In genomic region chr13:26964278-26965057, GRCh38 we compare ENCODE assay signal across 11 cellular contexts.
DNase-seq lines count a peak whose midpoint lies in the region; ATAC-seq and TF ChIP-seq lines count a peak whose summit lies in the region.
"Had no signal": no experiment of that assay in that cellular context is flagged by ENCODE, and none has a peak within 500 bp of the region (broad histone marks: within the 10 kb centered on the region; RNA-seq: fewer than 3 reads in every experiment).

No MANE protein-coding gene starts in this region.

- H3K9me3 Mint-ChIP-seq in Calu3 (ENCODE audit: low read depth, unreplicated experiment), result no peaks in the 10 kb centered on the region
- no peaks in the 10 kb centered on the region for H3K9me3 Mint-ChIP-seq in activated CD4-positive, alpha-beta memory T cell treated with anti-CD3 and anti-CD28 coated beads, Interleukin-2, amount 10 ng/mL, durations not matched to agents 7 days and 5 days
- H3K9me3 Mint-ChIP-seq: CD8-positive, alpha-beta memory T cell; effector memory CD8-positive, alpha-beta T cell had no signal

- intact Hi-C loops in Calu3 (cut with micrococcal nuclease; ENCODE audit: unreplicated experiment), result no loop called here
- intact Hi-C loops in right lobe of liver (cut with DNase I), result no loop called here

- no peak for TF ChIP-seq CTCF in Calu3 (IDR thresholded peaks at IDR 0.05; ENCODE audit: unreplicated experiment)
- TF ChIP-seq CTCF in right lobe of liver (IDR thresholded peaks at IDR 0.05), result no peak

- H3K27me3 Mint-ChIP-seq in Calu3 (ENCODE audit: unreplicated experiment), result no peaks in the 10 kb centered on the region
- peaks cover 6% of the 10 kb centered on the region for H3K27me3 Mint-ChIP-seq in activated CD4-positive, alpha-beta memory T cell treated with anti-CD3 and anti-CD28 coated beads, Interleukin-2, amount 10 ng/mL, durations not matched to agents 7 days and 5 days

- CTCF ChIA-PET in Calu3 (lab: Charles Lee), result interaction anchor here (0.6 to 1.1 kb wide), 3 partner anchors 20 to 89 kb away, joined by 3 to 5 read pairs (median 4); no protein-coding TSS in a partner anchor
- CTCF ChIA-PET in activated CD4-positive, alpha-beta memory T cell treated with anti-CD3 and anti-CD28 coated beads, Interleukin-2, amount 10 ng/mL, durations not matched to agents 7 days and 5 days (lab: Charles Lee), result no interaction called here

- POLR2A ChIA-PET in activated CD4-positive, alpha-beta memory T cell treated with anti-CD3 and anti-CD28 coated beads, Interleukin-2, amount 10 ng/mL, durations not matched to agents 7 days and 5 days (lab: Charles Lee), result no interaction called here

- H3K4me1 ChIP-seq in right lobe of liver, result peaks cover 0 to 59% (median 22%) of the 10 kb centered on the region in 4 donors

- peaks cover 21% of the 10 kb centered on the region for H3K4me1 Mint-ChIP-seq in Calu3 (ENCODE audit: low read depth, unreplicated experiment)
- no peaks in the 10 kb centered on the region for H3K4me1 Mint-ChIP-seq in activated CD4-positive, alpha-beta memory T cell treated with anti-CD3 and anti-CD28 coated beads, Interleukin-2, amount 10 ng/mL, durations not matched to agents 7 days and 5 days
- H3K4me1 Mint-ChIP-seq: CD8-positive, alpha-beta memory T cell had no signal

- no peaks in the 10 kb centered on the region for H3K27me3 ChIP-seq in right lobe of liver

- peak overlapping the region; percentile 53 for H3K27ac Mint-ChIP-seq in Calu3 (ENCODE audit: unreplicated experiment)
- no peak overlapping the region for H3K27ac Mint-ChIP-seq in activated CD4-positive, alpha-beta memory T cell treated with anti-CD3 and anti-CD28 coated beads, Interleukin-2, amount 10 ng/mL, durations not matched to agents 7 days and 5 days
- H3K27ac Mint-ChIP-seq: CD8-positive, alpha-beta memory T cell; effector memory CD8-positive, alpha-beta T cell had no signal

- H3K4me3 ChIP-seq in right lobe of liver, result no peak overlapping the region

- H3K4me3 Mint-ChIP-seq in Calu3 (ENCODE audit: low read depth, unreplicated experiment), result no peak overlapping the region
- no peak overlapping the region for H3K4me3 Mint-ChIP-seq in activated CD4-positive, alpha-beta memory T cell treated with anti-CD3 and anti-CD28 coated beads, Interleukin-2, amount 10 ng/mL, durations not matched to agents 7 days and 5 days
- H3K4me3 Mint-ChIP-seq: CD8-positive, alpha-beta memory T cell; effector memory CD8-positive, alpha-beta T cell had no signal

- TF ChIP-seq POLR2A in right lobe of liver (IDR thresholded peaks at IDR 0.05), result no peak

- H3K27ac ChIP-seq in right lobe of liver, result peak overlapping the region in 2 of 3 donors; percentile 9 to 97

- DNase-seq in Calu3 (peak; percentile 42), NCI-H1092 (lab: John Stamatoyannopoulos, UW) (peak; percentile 71), astrocyte of the hippocampus (ENCODE audit: low read depth, low spot score) (peak; percentile 17), right lobe of liver (peak in 1 of 3 donors; percentile 67), HUDEP-2 (lab: John Stamatoyannopoulos, UW; ENCODE audit: unreplicated experiment in 76 of 76) (no peak), middle frontal gyrus (ENCODE audit: extremely low spot score, low spot score) (no peak)
- DNase-seq in activated CD4-positive, alpha-beta memory T cell treated with anti-CD3 and anti-CD28 coated beads, Interleukin-2, amount 10 ng/mL, durations not matched to agents 7 days and 5 days, result no peak
- DNase-seq: CD8-positive, alpha-beta memory T cell; effector memory CD8-positive, alpha-beta T cell; NCI-H1048 had no signal

- H3K9me3 ChIP-seq in right lobe of liver, result no peaks in the 10 kb centered on the region

- no TSS peak for BruUV-seq in Calu3 (replicated peaks; lab: Mats Ljungman, UMichigan)

- peak in 1 of 4 donors; percentile 28 for ATAC-seq in right lobe of liver
- ATAC-seq in HG03108 (IDR thresholded peaks at IDR 0.05; ENCODE audit: unreplicated experiment), result no peak
- ATAC-seq: effector memory CD8-positive, alpha-beta T cell had no signal

- 72% methylated on average over 9 of the region's 13 CpGs for WGBS in right lobe of liver (ENCODE audit: insufficient coverage, low coverage, low lambda C conversion rate, missing lambda C conversion rate)

- H3K36me3 ChIP-seq in right lobe of liver, result no peaks in the 10 kb centered on the region

- H3K36me3 Mint-ChIP-seq in Calu3 (ENCODE audit: insufficient read depth, unreplicated experiment), result no peaks in the 10 kb centered on the region
- H3K36me3 Mint-ChIP-seq in activated CD4-positive, alpha-beta memory T cell treated with anti-CD3 and anti-CD28 coated beads, Interleukin-2, amount 10 ng/mL, durations not matched to agents 7 days and 5 days (ENCODE audit: low read depth), result no peaks in the 10 kb centered on the region
- H3K36me3 Mint-ChIP-seq: CD8-positive, alpha-beta memory T cell had no signal

Comparison
In these comparisons a context has a peak if more than half of its experiments do, and no peak if none do; other contexts are left out.
1. DNase-seq: peak in Calu3 (single experiment), NCI-H1092 (single experiment) and astrocyte of the hippocampus (single experiment); none in HUDEP-2 (0 of 76), activated CD4-positive, alpha-beta memory T cell treated with anti-CD3 and anti-CD28 coated beads, Interleukin-2, amount 10 ng/mL, durations not matched to agents 7 days and 5 days (single experiment) and middle frontal gyrus (single experiment).